In genomic region chr1:116286541-116286971, GRCh38 we compare ENCODE assay signal across 16 cellular contexts.
DNase-seq lines count a peak whose midpoint lies in the region; ATAC-seq, FAIRE-seq and TF ChIP-seq lines count a peak whose summit lies in the region.
"Had no signal": no experiment of that assay in that cellular context is flagged by ENCODE, and none has a peak within 500 bp of the region (broad histone marks: within the 10 kb centered on the region; RNA-seq: fewer than 3 reads in every experiment).

No MANE protein-coding gene starts in this region.

- 41 to 48% (median 44%) methylated on average over 1 of the region's 1 CpG for WGBS in adrenal gland, 4 donors

- FAIRE-seq in GM19239 (lab: Jason Lieb, UNC), result no peak
- FAIRE-seq: pancreas had no signal

- no peak for TF ChIP-seq POLR2A in adrenal gland (IDR thresholded peaks at IDR 0.05)

- DNase-seq in AG08396 (ENCODE audit: low spot score), result peak; percentile 16
- peak; percentile 93 for DNase-seq in HCEC 1CT
- peak; percentile 54 for DNase-seq in WERI-Rb-1
- DNase-seq in foreskin keratinocyte, result peak; percentile 47 to 66
- DNase-seq in adrenal gland, result no peak
- DNase-seq in ureter (ENCODE audit: low spot score), result no peak
- DNase-seq in GM19239 (ENCODE audit: insufficient read length, low spot score), result no peak
- no peak for DNase-seq in naive thymus-derived CD8-positive, alpha-beta T cell
- DNase-seq: activated CD8-positive, alpha-beta T cell treated with anti-CD3 and anti-CD28 coated beads for 36 hours; activated effector memory CD4-positive, alpha-beta T cell treated with anti-CD3 and anti-CD28 coated beads, Interleukin-2, amount 50 U/mL, for 16 hours; NCI-H345; pancreas; stimulated activated CD4-positive, alpha-beta T cell treated with anti-CD3 and anti-CD28 coated beads, Interleukin-2, amount 100 ng/mL, for 24 hours had no signal

- TF ChIP-seq CTCF in WERI-Rb-1 (IDR thresholded peaks at IDR 0.05; ENCODE audit: low read depth, low read length), result no peak
- TF ChIP-seq CTCF in foreskin keratinocyte (conservative IDR thresholded peaks at IDR 0.05), result no peak
- no peak for TF ChIP-seq CTCF in adrenal gland (IDR thresholded peaks at IDR 0.05)

- no peak overlapping the region for H3K4me3 Mint-ChIP-seq in naive thymus-derived CD8-positive, alpha-beta T cell
- H3K4me3 Mint-ChIP-seq: activated CD8-positive, alpha-beta T cell treated with anti-CD3 and anti-CD28 coated beads for 36 hours; T-helper 2 cell treated with Interferon-gamma antibody and Interleukin-4, amounts not matched to agents 5 μg/mL and 100 μg/mL, for 36 hours had no signal

- H3K9me3 ChIP-seq in WERI-Rb-1 (ENCODE audit: severe bottlenecking) (peaks cover 3% of the 10 kb centered on the region), adrenal gland (replicated peaks in 1 of 3) (no peaks in the 10 kb centered on the region)
- H3K9me3 ChIP-seq: pancreas had no signal

- peaks cover 3 to 23% (median 10%) of the 10 kb centered on the region in 4 donors for H3K4me1 Mint-ChIP-seq in naive thymus-derived CD8-positive, alpha-beta T cell

- H3K9me3 Mint-ChIP-seq in naive thymus-derived CD8-positive, alpha-beta T cell, result peaks cover 0 to 21% (median 0%) of the 10 kb centered on the region in 9 donors
- H3K9me3 Mint-ChIP-seq: activated CD8-positive, alpha-beta T cell treated with anti-CD3 and anti-CD28 coated beads for 36 hours; T-helper 2 cell treated with Interferon-gamma antibody and Interleukin-4, amounts not matched to agents 5 μg/mL and 100 μg/mL, for 36 hours had no signal

- POLR2A ChIA-PET in naive thymus-derived CD8-positive, alpha-beta T cell (lab: Charles Lee), result no interaction called here

- H3K36me3 Mint-ChIP-seq in naive thymus-derived CD8-positive, alpha-beta T cell, result peaks cover 0 to 8% (median 3%) of the 10 kb centered on the region in 3 donors

- H3K27ac ChIP-seq in WERI-Rb-1 (no peak overlapping the region; the same call in 1 of the 2 replicates), foreskin keratinocyte (no peak overlapping the region), adrenal gland (no peak overlapping the region)
- H3K27ac ChIP-seq: epithelial cell of prostate, PC-9 had no signal

- no peaks in the 10 kb centered on the region for H3K27me3 Mint-ChIP-seq in naive thymus-derived CD8-positive, alpha-beta T cell
- H3K27me3 Mint-ChIP-seq: activated CD8-positive, alpha-beta T cell treated with anti-CD3 and anti-CD28 coated beads for 36 hours had no signal

- no peak overlapping the region for H3K27ac Mint-ChIP-seq in naive thymus-derived CD8-positive, alpha-beta T cell
- H3K27ac Mint-ChIP-seq: activated CD8-positive, alpha-beta T cell treated with anti-CD3 and anti-CD28 coated beads for 36 hours; T-helper 2 cell treated with Interferon-gamma antibody and Interleukin-4, amounts not matched to agents 5 μg/mL and 100 μg/mL, for 36 hours had no signal

- H3K27me3 ChIP-seq in WERI-Rb-1 (ENCODE audit: insufficient read depth, low read depth, severe bottlenecking), result no peaks in the 10 kb centered on the region
- no peaks in the 10 kb centered on the region for H3K27me3 ChIP-seq in foreskin keratinocyte
- H3K27me3 ChIP-seq in adrenal gland, result no peaks in the 10 kb centered on the region
- H3K27me3 ChIP-seq: pancreas had no signal

- H3K36me3 ChIP-seq in WERI-Rb-1, result no peaks in the 10 kb centered on the region
- H3K36me3 ChIP-seq in adrenal gland (replicated peaks in 1 of 2), result no peaks in the 10 kb centered on the region
- H3K36me3 ChIP-seq: pancreas had no signal

- peaks cover 24% of the 10 kb centered on the region for H3K4me1 ChIP-seq in foreskin keratinocyte
- H3K4me1 ChIP-seq in adrenal gland (replicated peaks in 1 of 2), result no peaks in the 10 kb centered on the region

- intact Hi-C loops in adrenal gland (cut with DNase I), result no loop called here

- peak; percentile 20 for ATAC-seq in foreskin keratinocyte
- no peak for ATAC-seq in naive thymus-derived CD8-positive, alpha-beta T cell
- ATAC-seq: activated CD8-positive, alpha-beta T cell treated with anti-CD3 and anti-CD28 coated beads for 36 hours; pancreas had no signal

- no peak overlapping the region for H3K4me3 ChIP-seq in WERI-Rb-1 (ENCODE audit: low read depth, low read length)
- H3K4me3 ChIP-seq in adrenal gland, result no peak overlapping the region
- H3K4me3 ChIP-seq: pancreas, PC-9 had no signal

Comparison
In these comparisons a context has a peak if more than half of its experiments do, and no peak if none do; other contexts are left out.
1. DNase-seq: peak in AG08396 (single experiment), HCEC 1CT (single experiment), WERI-Rb-1 (single experiment) and foreskin keratinocyte (2 of 2); none in adrenal gland (0 of 7), ureter (single experiment), GM19239 (single experiment) and naive thymus-derived CD8-positive, alpha-beta T cell (0 of 10).